Comparison of ENCODE assay signal across 1 cellular context in genomic region chr19:39433480-39434079, GRCh38.
TF ChIP-seq lines count a peak whose summit lies in the region.

No MANE protein-coding gene starts in this region.

TF ChIP-seq in HCT116, 20 proteins besides CTCF, POLR2A, EP300 and RAD21:
- TF ChIP-seq POLR2AphosphoS5 (IDR thresholded peaks at IDR 0.05; ENCODE audit: low read depth, low read length) (peak; percentile 7; the same call in 1 of the 2 replicates), SIN3A (IDR thresholded peaks at IDR 0.05; ENCODE audit: low read depth) (no peak)
